In the genomic region with DNA sequence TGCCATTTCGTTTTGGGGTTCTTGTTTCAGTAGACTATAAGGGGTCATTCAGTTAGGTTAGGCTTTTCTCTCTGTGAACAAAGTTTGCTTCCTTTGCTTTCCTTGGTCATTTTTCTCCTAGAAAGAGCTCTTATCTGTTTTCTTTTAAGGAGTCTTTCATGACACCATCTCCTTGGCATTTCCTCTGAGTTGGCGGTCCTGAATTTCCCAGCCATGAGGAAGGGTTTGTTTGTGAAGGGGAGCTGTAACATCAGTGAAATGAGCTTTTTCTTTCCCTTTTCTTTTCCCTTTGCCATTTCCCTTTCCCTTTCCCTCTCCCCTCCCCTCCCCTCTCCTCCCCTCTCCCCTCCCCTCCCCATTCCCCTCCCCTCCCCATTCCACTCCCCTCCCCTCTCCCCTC, we compare ENCODE assay signal across 12 cellular contexts.
A peak's percentile ranks its signal among the peaks of the same experiment; 100 is the strongest.
DNase-seq lines count a peak whose midpoint lies in the region; FAIRE-seq and TF ChIP-seq lines count a peak whose summit lies in the region.
"Had no signal": no experiment of that assay in that cellular context is flagged by ENCODE, and none has a peak within 500 bp of the region (broad histone marks: within the 10 kb centered on the region; RNA-seq: fewer than 3 reads in every experiment).

No MANE protein-coding gene starts in this region.

- H3K9ac ChIP-seq in kidney (ENCODE audit: low read length in 2 of 2) (no peak overlapping the region), neural progenitor cell (no peak overlapping the region)

- no peaks in the 10 kb centered on the region for H3K9me3 ChIP-seq in kidney (ENCODE audit: control insufficient read depth in 1 of 2, low read length in 2 of 2)
- no peaks in the 10 kb centered on the region for H3K9me3 ChIP-seq in neural progenitor cell (ENCODE audit: low read depth)

- intact Hi-C loops in kidney (cut with DNase I) = no loop called here

- TF ChIP-seq CTCF in retinal pigment epithelial cell (conservative IDR thresholded peaks at IDR 0.05; ENCODE audit: low read depth, low read length) = no peak
- TF ChIP-seq CTCF in kidney (IDR thresholded peaks at IDR 0.05; ENCODE audit: borderline replicate concordance, extremely low read depth, insufficient read depth) = no peak
- no peak for TF ChIP-seq CTCF in neural progenitor cell (IDR thresholded peaks at IDR 0.05)

- H3K4me2 ChIP-seq in neural progenitor cell = no peak overlapping the region

- no peak overlapping the region for H3K27ac Mint-ChIP-seq in neural progenitor cell

- H3K27me3 ChIP-seq in neural progenitor cell = no peaks in the 10 kb centered on the region

- H3K79me2 ChIP-seq in neural progenitor cell (ENCODE audit: low read depth) = peaks cover 96% of the 10 kb centered on the region

- H3K4me3 ChIP-seq in retinal pigment epithelial cell (ENCODE audit: low read length) = no peak overlapping the region
- H3K4me3 ChIP-seq in kidney (ENCODE audit: low read length in 2 of 2) = no peak overlapping the region
- no peak overlapping the region for H3K4me3 ChIP-seq in neural progenitor cell

- H3K36me3 ChIP-seq in kidney (ENCODE audit: control insufficient read depth in 1 of 2, insufficient read depth in 2 of 2, low read length in 2 of 2) (no peaks in the 10 kb centered on the region), neural progenitor cell (peaks cover 4% of the 10 kb centered on the region)

- no peak overlapping the region for H3K4me3 Mint-ChIP-seq in neural progenitor cell

- H2AFZ ChIP-seq in neural progenitor cell (replicated peaks) = no peak overlapping the region

- H3F3A ChIP-seq in neural progenitor cell (ENCODE audit: low read depth) = peaks cover 24% of the 10 kb centered on the region

- peaks cover 50% of the 10 kb centered on the region for H4K20me1 ChIP-seq in neural progenitor cell (ENCODE audit: low read depth)

- peaks cover 17% of the 10 kb centered on the region for H3K9me3 Mint-ChIP-seq in neural progenitor cell

- H3K27ac ChIP-seq in kidney (ENCODE audit: low read depth in 2 of 2, low read length in 2 of 2) = no peak overlapping the region
- H3K27ac ChIP-seq in neural progenitor cell = no peak overlapping the region

- peaks cover 24% of the 10 kb centered on the region for H3K36me3 Mint-ChIP-seq in neural progenitor cell

- peaks cover 9 to 18% of the 10 kb centered on the region in 2 donors for H3K4me1 ChIP-seq in kidney (ENCODE audit: control insufficient read depth in 1 of 2, insufficient read depth in 1 of 2, low read depth in 1 of 2, low read length in 2 of 2)
- peaks cover 42% of the 10 kb centered on the region for H3K4me1 ChIP-seq in neural progenitor cell

- DNase-seq in ELF-1 (ENCODE audit: low read depth, low spot score) (peak; percentile 65), SK-MEL-5 (ENCODE audit: low read depth, low spot score) (peak; percentile 28), fibroblast of peridontal ligament (ENCODE audit: extremely low read depth) (peak; percentile 94), retinal pigment epithelial cell (ENCODE audit: low read depth) (peak; percentile 68), kidney (no peak), neural progenitor cell (ENCODE audit: low spot score) (no peak), anterior cingulate cortex (lab: John Stamatoyannopoulos, UW) (no peak), HUDEP-2 (lab: John Stamatoyannopoulos, UW; ENCODE audit: unreplicated experiment in 76 of 76) (no peak)
- DNase-seq: activated naive CD4-positive, alpha-beta T cell treated with Interleukin-2 at 50 U/mL for 16 hours; NCI-H187 treated with DMSO at 0.1 percent for 48 hours; retina; stimulated activated naive CD8-positive, alpha-beta T cell treated with anti-CD3 and anti-CD28 coated beads, Interleukin-15, Interleukin-2, amounts not matched to agents 100 U/mL and 50 U/mL, for 24 hours had no signal

- in situ Hi-C loops in SK-MEL-5 (cut with HindIII; ENCODE audit: low pct_unique_long_range_greater_than_20kb, low sequenced_read_pairs) = no loop called here

- FAIRE-seq in kidney (lab: Jason Lieb, UNC) = no peak

- peaks cover 40% of the 10 kb centered on the region for H3K4me1 Mint-ChIP-seq in neural progenitor cell

- peaks cover 3% of the 10 kb centered on the region for H3K27me3 Mint-ChIP-seq in neural progenitor cell (ENCODE audit: insufficient read depth, low read depth)

Comparison
In these comparisons a context has a peak if more than half of its experiments do, and no peak if none do; other contexts are left out.
1. DNase-seq: peak in ELF-1 (single experiment), SK-MEL-5 (single experiment), fibroblast of peridontal ligament (single experiment) and retinal pigment epithelial cell (single experiment); none in kidney (single experiment), neural progenitor cell (single experiment), anterior cingulate cortex (0 of 58) and HUDEP-2 (0 of 76).